17 cellular contexts compared by ENCODE assay signal in genomic region chr3:32148356-32148755, GRCh38.
"Had no signal": no experiment of that assay in that cellular context is flagged by ENCODE, and none has a peak within 500 bp of the region (broad histone marks: within the 10 kb centered on the region; RNA-seq: fewer than 3 reads in every experiment).

No MANE protein-coding gene starts in this region.

- H3K4me3 ChIP-seq: gastroesophageal sphincter, left lung, right atrium auricular region, suprapubic skin had no signal

- H3K9me3 Mint-ChIP-seq: activated T-helper 17 cell treated with anti-CD3 and anti-CD28 coated beads, Interleukin-2, amount 50 U/mL, for 72 hours; effector memory CD8-positive, alpha-beta T cell; stimulated activated naive CD8-positive, alpha-beta T cell treated with anti-CD3 and anti-CD28 coated beads, Interleukin-15, Interleukin-2, amounts not matched to agents 100 ng/mL and 50 ng/mL, for 24 hours had no signal

- H3K27ac ChIP-seq: gastroesophageal sphincter, left lung, right atrium auricular region, suprapubic skin had no signal

- H3K27me3 ChIP-seq: gastroesophageal sphincter, left lung, neutrophil, right atrium auricular region, suprapubic skin had no signal

- H3K27me3 Mint-ChIP-seq: activated T-helper 17 cell treated with anti-CD3 and anti-CD28 coated beads, Interleukin-2, amount 50 U/mL, for 72 hours; effector memory CD8-positive, alpha-beta T cell; stimulated activated naive CD8-positive, alpha-beta T cell treated with anti-CD3 and anti-CD28 coated beads, Interleukin-15, Interleukin-2, amounts not matched to agents 100 ng/mL and 50 ng/mL, for 24 hours had no signal

- DNase-seq: activated CD4-positive, alpha-beta T cell treated with anti-CD3 and anti-CD28 coated beads, Interleukin-2, amount 50 U/mL, for 48 hours; activated CD4-positive, CD25-positive, alpha-beta regulatory T cell treated with anti-CD3 and anti-CD28 coated beads, Interleukin-2, amount 50 U/mL, for 72 hours; activated naive CD4-positive, alpha-beta T cell treated with Interleukin-2 at 50 U/mL for 16 hours; aorta; effector memory CD8-positive, alpha-beta T cell; left lung; mammary epithelial cell; posterior cingulate gyrus; small intestine; T-helper 9 cell; trophoblast cell had no signal

- H3K27ac Mint-ChIP-seq: activated T-helper 17 cell treated with anti-CD3 and anti-CD28 coated beads, Interleukin-2, amount 50 U/mL, for 72 hours; stimulated activated naive CD8-positive, alpha-beta T cell treated with anti-CD3 and anti-CD28 coated beads, Interleukin-15, Interleukin-2, amounts not matched to agents 100 ng/mL and 50 ng/mL, for 24 hours had no signal

- H3K36me3 ChIP-seq: neutrophil had no signal

- H3K9me3 ChIP-seq: gastroesophageal sphincter, left lung, neutrophil, right atrium auricular region, suprapubic skin had no signal

- H3K4me1 Mint-ChIP-seq: activated T-helper 17 cell treated with anti-CD3 and anti-CD28 coated beads, Interleukin-2, amount 50 U/mL, for 72 hours had no signal

- H3K4me3 Mint-ChIP-seq: activated T-helper 17 cell treated with anti-CD3 and anti-CD28 coated beads, Interleukin-2, amount 50 U/mL, for 72 hours; effector memory CD8-positive, alpha-beta T cell; stimulated activated naive CD8-positive, alpha-beta T cell treated with anti-CD3 and anti-CD28 coated beads, Interleukin-15, Interleukin-2, amounts not matched to agents 100 ng/mL and 50 ng/mL, for 24 hours had no signal
